In the genomic region with DNA sequence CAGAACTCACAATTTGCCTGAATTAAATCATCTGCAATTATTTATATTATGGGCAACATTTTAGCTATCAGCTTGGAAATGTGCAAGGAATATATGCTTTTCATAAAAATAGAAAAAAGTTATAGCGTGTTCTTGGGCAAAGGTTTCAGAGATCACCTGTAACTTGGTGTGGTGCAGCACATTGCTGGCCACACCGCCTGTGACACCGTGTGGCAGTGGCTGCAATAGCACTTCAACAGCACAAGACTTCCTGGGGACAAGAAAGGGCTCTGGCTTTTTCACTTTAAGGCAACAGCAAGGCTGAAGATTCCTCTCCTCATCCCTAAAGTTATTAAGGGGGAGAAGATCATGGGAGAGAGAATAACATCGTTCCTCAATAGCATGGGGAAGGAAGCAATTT, we compare ENCODE assay signal across 9 cellular contexts. TPM values are rescaled to one million over a fixed set of nuclear protein-coding genes. Genes with fewer than 3 reads are reported as not detected.
DNase-seq lines count a peak whose midpoint lies in the region; ATAC-seq and TF ChIP-seq lines count a peak whose summit lies in the region.
"Had no signal": no experiment of that assay in that cellular context is flagged by ENCODE, and none has a peak within 500 bp of the region (broad histone marks: within the 10 kb centered on the region; RNA-seq: fewer than 3 reads in every experiment).

No MANE protein-coding gene starts in this region.

- H3K4me1 ChIP-seq in neutrophil (ENCODE audit: control insufficient read depth in 1 of 2, insufficient read depth in 1 of 2, low read depth in 1 of 2, low read length in 1 of 2), result peaks cover 21 to 23% of the 10 kb centered on the region in 2 experiments
- no peaks in the 10 kb centered on the region for H3K4me1 ChIP-seq in vagina
- H3K4me1 ChIP-seq in esophagus muscularis mucosa, result no peaks in the 10 kb centered on the region
- H3K4me1 ChIP-seq in right atrium auricular region, result no peaks in the 10 kb centered on the region

- H3K27ac ChIP-seq in neutrophil (peak overlapping the region; percentile 75), vagina (no peak overlapping the region), esophagus muscularis mucosa (replicated peaks in 1 of 4) (no peak overlapping the region), right atrium auricular region (no peak overlapping the region)

- H3K36me3 ChIP-seq in neutrophil (no peaks in the 10 kb centered on the region), vagina (no peaks in the 10 kb centered on the region), esophagus muscularis mucosa (no peaks in the 10 kb centered on the region), right atrium auricular region (no peaks in the 10 kb centered on the region)

- H3K27me3 ChIP-seq in neutrophil (no peaks in the 10 kb centered on the region), vagina (no peaks in the 10 kb centered on the region), esophagus muscularis mucosa (no peaks in the 10 kb centered on the region), right atrium auricular region (no peaks in the 10 kb centered on the region)

- intact Hi-C loops in vagina (cut with DNase I), result no loop called here
- intact Hi-C loops in esophagus muscularis mucosa (cut with DNase I), result no loop called here

- H3K4me3 ChIP-seq in neutrophil (ENCODE audit: low read depth in 1 of 2, low read length in 1 of 2) (no peak overlapping the region), vagina (no peak overlapping the region), esophagus muscularis mucosa (no peak overlapping the region), right atrium auricular region (no peak overlapping the region)

- no peak for TF ChIP-seq EP300 in esophagus muscularis mucosa (IDR thresholded peaks at IDR 0.05)

- TF ChIP-seq POLR2A in vagina (IDR thresholded peaks at IDR 0.05) (no peak), esophagus muscularis mucosa (IDR thresholded peaks at IDR 0.05; ENCODE audit: low read depth) (no peak)

- no peaks in the 10 kb centered on the region for H3K9me3 ChIP-seq in neutrophil
- no peaks in the 10 kb centered on the region for H3K9me3 ChIP-seq in vagina
- H3K9me3 ChIP-seq in esophagus muscularis mucosa, result no peaks in the 10 kb centered on the region
- no peaks in the 10 kb centered on the region for H3K9me3 ChIP-seq in right atrium auricular region

- 26% methylated on average over 4 of the region's 4 CpGs for WGBS in esophagus muscularis mucosa

- ATAC-seq in HG03139 (IDR thresholded peaks at IDR 0.05; ENCODE audit: unreplicated experiment), result peak; percentile 90

- DNase-seq in SHP77 (lab: John Stamatoyannopoulos, UW) (peak; percentile 2 to 13), SHP77 treated with DMSO at 0.1 percent for 48 hours (lab: John Stamatoyannopoulos, UW) (no peak), RPMI8226 (peak; percentile 43), vagina (ENCODE audit: extremely low spot score in 2 of 2) (no peak), esophagus muscularis mucosa (ENCODE audit: extremely low spot score) (no peak), right atrium auricular region (ENCODE audit: low spot score) (no peak)
- DNase-seq: naive B cell had no signal

- TF ChIP-seq CTCF in neutrophil (IDR thresholded peaks at IDR 0.05) (no peak), vagina (IDR thresholded peaks at IDR 0.05) (no peak), esophagus muscularis mucosa (IDR thresholded peaks at IDR 0.05) (no peak), right atrium auricular region (IDR thresholded peaks at IDR 0.05) (no peak)

RNA-seq across cellular contexts. Expression of a gene that starts 14.8 kb away (rescaled TPM):
- total RNA-seq in vagina, result 464 TPM
- total RNA-seq in esophagus muscularis mucosa, result not detected
- not detected for total RNA-seq in right atrium auricular region

RNA-seq across cellular contexts. Expression of a gene that starts 26.2 kb away (rescaled TPM):
- 8.6 TPM for total RNA-seq in vagina
- not detected for total RNA-seq in esophagus muscularis mucosa
- total RNA-seq in right atrium auricular region, result not detected

RNA-seq across cellular contexts. Expression of a gene that starts 32.5 kb away (rescaled TPM):
- total RNA-seq in vagina, result 77.3 TPM
- not detected for total RNA-seq in esophagus muscularis mucosa
- not detected for total RNA-seq in right atrium auricular region

Comparison
In these comparisons a context has a peak if more than half of its experiments do, and no peak if none do; other contexts are left out.
1. DNase-seq: peak in SHP77 (2 of 2) and RPMI8226 (single experiment); none in SHP77 treated with DMSO at 0.1 percent for 48 hours (single experiment), vagina (0 of 2), esophagus muscularis mucosa (single experiment) and right atrium auricular region (single experiment).
2. RNA of a gene that starts 14.8 kb away (total RNA-seq): 464 TPM in vagina (single experiment); not detected in esophagus muscularis mucosa and not detected in right atrium auricular region; every median in the first group is over 100 times any median in the second.
3. RNA of a gene that starts 32.5 kb away (total RNA-seq): 77.3 TPM in vagina (single experiment); not detected in esophagus muscularis mucosa and not detected in right atrium auricular region; every median in the first group is over 10 times any median in the second.